Comparison of ENCODE assay signal across 8 cellular contexts in the genomic region with DNA sequence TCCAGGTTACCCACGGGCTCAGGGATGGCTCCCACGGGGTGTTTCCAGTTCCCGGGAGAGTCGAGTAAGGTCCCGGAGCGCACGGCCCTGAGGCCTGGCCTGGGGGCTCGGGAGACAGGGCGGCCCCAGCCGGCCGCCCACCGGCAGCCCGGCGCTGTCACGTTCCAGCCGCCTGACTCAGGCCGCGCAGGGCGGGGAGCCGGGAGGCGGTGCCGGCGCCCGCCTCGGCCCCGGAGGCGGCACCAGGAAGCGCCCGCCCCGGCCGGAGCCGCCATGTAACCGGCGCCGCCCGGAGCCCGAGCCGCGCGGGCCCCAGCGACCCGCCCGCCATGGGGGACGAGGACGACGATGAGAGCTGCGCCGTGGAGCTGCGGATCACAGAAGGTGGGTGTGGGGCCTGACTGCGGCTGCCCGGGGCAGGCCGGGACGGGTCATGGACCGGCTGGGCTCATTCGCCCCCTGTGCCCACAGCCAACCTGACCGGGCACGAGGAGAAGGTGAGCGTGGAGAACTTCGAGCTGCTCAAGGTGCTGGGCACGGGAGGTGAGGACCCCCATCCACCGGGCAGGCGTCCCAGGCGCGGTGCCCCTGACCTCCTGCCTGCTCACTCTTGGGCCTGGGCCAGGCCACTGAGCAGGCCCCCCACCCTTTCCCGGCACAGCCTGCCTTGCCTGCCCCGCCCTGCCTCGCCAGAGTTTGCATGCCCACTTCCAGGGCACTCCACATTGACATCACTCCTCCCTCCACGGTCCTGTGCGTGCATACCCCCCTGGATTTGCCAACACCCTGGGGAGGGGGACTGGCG. TPM values are rescaled to one million over a fixed set of nuclear protein-coding genes. Genes with fewer than 3 reads are reported as not detected.
DNase-seq lines count a peak whose midpoint lies in the region; ATAC-seq, FAIRE-seq and TF ChIP-seq lines count a peak whose summit lies in the region.

Gene RPS6KA4 (plus strand): TSS at position 256 of the 805 bp plus-strand sequence. CDS start 74 bp downstream, at position 330.

- intact Hi-C loops in endothelial cell of umbilical vein (cut with micrococcal nuclease), result loop anchor here (1.0 to 5.0 kb wide), 2 partner anchors 41 to 117 kb away; partner anchors contain the start of genes FKBP2 and PRDX5

- dilution Hi-C loops in endothelial cell of umbilical vein (cut with MboI; ENCODE audit: extremely low pct_ligation_motif_present, low sequenced_read_pairs), result no loop called here

- peaks cover 5 to 15% of the 10 kb centered on the region in 2 experiments for H3K36me3 ChIP-seq in endothelial cell of umbilical vein (ENCODE audit: control insufficient read depth in 2 of 2, extremely low read depth in 1 of 2, insufficient read depth in 2 of 2, low read length in 2 of 2)

- peak within 1 kb of the TSS; percentile 57 for H3K4me2 ChIP-seq in endothelial cell of umbilical vein (ENCODE audit: insufficient read depth, low read length)

- H3K9me1 ChIP-seq in endothelial cell of umbilical vein (replicated peaks; ENCODE audit: control insufficient read depth, extremely low read depth, insufficient read depth, low read length), result no peaks in the 10 kb centered on the region

- H3K27me3 Mint-ChIP-seq in activated CD8-positive, alpha-beta memory T cell treated with anti-CD3 and anti-CD28 coated beads, Interleukin-2, amount 10 ng/mL, durations not matched to agents 7 days and 5 days, result no peaks in the 10 kb centered on the region
- no peaks in the 10 kb centered on the region for H3K27me3 Mint-ChIP-seq in memory B cell
- no peaks in the 10 kb centered on the region for H3K27me3 Mint-ChIP-seq in stimulated activated memory B cell treated with anti-CD40 and anti-IgM and Interleukin-4, amounts not matched to agents 10 μg/mL and 1 μg/mL and 100 μg/mL, for 72 hours

- peak within 1 kb of the TSS; percentile 86 for H3K4me3 Mint-ChIP-seq in activated CD8-positive, alpha-beta memory T cell treated with anti-CD3 and anti-CD28 coated beads, Interleukin-2, amount 10 ng/mL, durations not matched to agents 7 days and 5 days
- H3K4me3 Mint-ChIP-seq in memory B cell, result peak within 1 kb of the TSS; percentile 94
- peak within 1 kb of the TSS; percentile 82 for H3K4me3 Mint-ChIP-seq in stimulated activated memory B cell treated with anti-CD40 and anti-IgM and Interleukin-4, amounts not matched to agents 10 μg/mL and 1 μg/mL and 100 μg/mL, for 72 hours

- H3K9ac ChIP-seq in endothelial cell of umbilical vein (replicated peaks; ENCODE audit: extremely low read depth, insufficient read depth, low read length), result peak within 1 kb of the TSS; percentile 44

- no peaks in the 10 kb centered on the region for H3K27me3 ChIP-seq in endothelial cell of umbilical vein (ENCODE audit: control insufficient read depth in 2 of 2, insufficient read depth in 2 of 2, low read length in 2 of 2)

- CTCF ChIA-PET in activated CD8-positive, alpha-beta memory T cell treated with anti-CD3 and anti-CD28 coated beads, Interleukin-2, amount 10 ng/mL, durations not matched to agents 7 days and 5 days (lab: Charles Lee), result interaction anchor here (0.6 to 3.1 kb wide), 12 partner anchors 16 to 384 kb away, joined by 3 to 26 read pairs (median 5); no protein-coding TSS in a partner anchor
- CTCF ChIA-PET in endothelial cell of umbilical vein (lab: Charles Lee), result interaction anchor here (1.2 to 4.5 kb wide), 4 partner anchors 15 to 58 kb away, joined by 3 to 107 read pairs (median 10); partner anchors contain the start of genes PRDX5 and TRMT112

- peak within 1 kb of the TSS; percentile 70 for H3K27ac ChIP-seq in endothelial cell of umbilical vein (ENCODE audit: insufficient read depth, low read depth, low read length)

- TSS peak; percentile 23 for BruUV-seq in endothelial cell of umbilical vein (replicated peaks; lab: Mats Ljungman, UMichigan)

- peak; percentile 60 for FAIRE-seq in endothelial cell of umbilical vein (lab: Jason Lieb, UNC)

- H3K27ac Mint-ChIP-seq in activated CD8-positive, alpha-beta memory T cell treated with anti-CD3 and anti-CD28 coated beads, Interleukin-2, amount 10 ng/mL, durations not matched to agents 7 days and 5 days, result peak within 1 kb of the TSS; percentile 81
- peak within 1 kb of the TSS; percentile 58 for H3K27ac Mint-ChIP-seq in memory B cell
- H3K27ac Mint-ChIP-seq in stimulated activated memory B cell treated with anti-CD40 and anti-IgM and Interleukin-4, amounts not matched to agents 10 μg/mL and 1 μg/mL and 100 μg/mL, for 72 hours, result peak within 1 kb of the TSS; percentile 77

- H3K79me2 ChIP-seq in endothelial cell of umbilical vein (ENCODE audit: control insufficient read depth, insufficient read depth, low read length), result peaks cover 10% of the 10 kb centered on the region

- no peak for TF ChIP-seq CTCF in endothelial cell of umbilical vein (IDR thresholded peaks at IDR 0.05; ENCODE audit: extremely low read depth in 1 of 2, insufficient read depth in 1 of 2, low read depth in 1 of 2, low read length in 2 of 2)

- peaks cover 22% of the 10 kb centered on the region for H3K4me1 ChIP-seq in endothelial cell of umbilical vein (ENCODE audit: control insufficient read depth, extremely low read depth, insufficient read depth, low read length)

- DNase-seq in Caki2 (ENCODE audit: low read depth), result peak; percentile 48
- DNase-seq in NCI-H1105 treated with DMSO at 0.1 percent for 48 hours (lab: John Stamatoyannopoulos, UW), result peak; percentile 25
- DNase-seq in activated CD8-positive, alpha-beta memory T cell treated with anti-CD3 and anti-CD28 coated beads, Interleukin-2, amount 10 ng/mL, durations not matched to agents 7 days and 5 days, result no peak
- peak; percentile 60 for DNase-seq in endothelial cell of umbilical vein (ENCODE audit: low read depth, low spot score)
- peak; percentile 38 to 54 for DNase-seq in memory B cell (ENCODE audit: low spot score in 2 of 2)
- DNase-seq in DMS153 (lab: John Stamatoyannopoulos, UW), result no peak

- peaks cover 20% of the 10 kb centered on the region for H3K36me3 Mint-ChIP-seq in activated CD8-positive, alpha-beta memory T cell treated with anti-CD3 and anti-CD28 coated beads, Interleukin-2, amount 10 ng/mL, durations not matched to agents 7 days and 5 days
- peaks cover 7% of the 10 kb centered on the region for H3K36me3 Mint-ChIP-seq in memory B cell
- H3K36me3 Mint-ChIP-seq in stimulated activated memory B cell treated with anti-CD40 and anti-IgM and Interleukin-4, amounts not matched to agents 10 μg/mL and 1 μg/mL and 100 μg/mL, for 72 hours, result peaks cover 33% of the 10 kb centered on the region

- H4K20me1 ChIP-seq in endothelial cell of umbilical vein (replicated peaks; ENCODE audit: control insufficient read depth, extremely low read depth, insufficient read depth, low read length), result no peaks in the 10 kb centered on the region

- H3K9me3 Mint-ChIP-seq in activated CD8-positive, alpha-beta memory T cell treated with anti-CD3 and anti-CD28 coated beads, Interleukin-2, amount 10 ng/mL, durations not matched to agents 7 days and 5 days (ENCODE audit: low read depth), result no peaks in the 10 kb centered on the region
- H3K9me3 Mint-ChIP-seq in memory B cell, result no peaks in the 10 kb centered on the region
- no peaks in the 10 kb centered on the region for H3K9me3 Mint-ChIP-seq in stimulated activated memory B cell treated with anti-CD40 and anti-IgM and Interleukin-4, amounts not matched to agents 10 μg/mL and 1 μg/mL and 100 μg/mL, for 72 hours

- H2AFZ ChIP-seq in endothelial cell of umbilical vein (ENCODE audit: low read depth, low read length), result peak within 1 kb of the TSS; percentile 69

- peak; percentile 92 for TF ChIP-seq POLR2A in endothelial cell of umbilical vein (IDR thresholded peaks at IDR 0.05; ENCODE audit: low read depth, low read length)

- H3K9me3 ChIP-seq in endothelial cell of umbilical vein (replicated peaks; ENCODE audit: control insufficient read depth, insufficient read depth, low read length), result no peaks in the 10 kb centered on the region

- H3K4me3 ChIP-seq in endothelial cell of umbilical vein (replicated peaks in 1 of 3; ENCODE audit: insufficient read depth in 1 of 3, low read depth in 1 of 3, low read length in 3 of 3), result peak within 1 kb of the TSS; percentile 11 to 91 (median 33)

- in situ Hi-C loops in Caki2 (cut with HindIII; ENCODE audit: low pct_unique_long_range_greater_than_20kb, low sequenced_read_pairs), result no loop called here

- H3K4me1 Mint-ChIP-seq in activated CD8-positive, alpha-beta memory T cell treated with anti-CD3 and anti-CD28 coated beads, Interleukin-2, amount 10 ng/mL, durations not matched to agents 7 days and 5 days, result peaks cover 41% of the 10 kb centered on the region
- H3K4me1 Mint-ChIP-seq in memory B cell, result peaks cover 26% of the 10 kb centered on the region
- H3K4me1 Mint-ChIP-seq in stimulated activated memory B cell treated with anti-CD40 and anti-IgM and Interleukin-4, amounts not matched to agents 10 μg/mL and 1 μg/mL and 100 μg/mL, for 72 hours, result peaks cover 65% of the 10 kb centered on the region

- POLR2A ChIA-PET in endothelial cell of umbilical vein (lab: Charles Lee), result no interaction called here

- ATAC-seq in GM21367 (IDR thresholded peaks at IDR 0.05; ENCODE audit: unreplicated experiment) (peak; percentile 43), memory B cell (ENCODE audit: low read depth) (peak; percentile 78)
- ATAC-seq in activated CD8-positive, alpha-beta memory T cell treated with anti-CD3 and anti-CD28 coated beads, Interleukin-2, amount 10 ng/mL, durations not matched to agents 7 days and 5 days, result peak; percentile 91
- peak; percentile 85 for ATAC-seq in stimulated activated memory B cell treated with anti-CD40 and anti-IgM and Interleukin-4, amounts not matched to agents 10 μg/mL and 1 μg/mL and 100 μg/mL, for 72 hours

TF ChIP-seq in endothelial cell of umbilical vein, 7 proteins besides CTCF, POLR2A, EP300 and RAD21 (continues in another document):
- TF ChIP-seq FOS (IDR thresholded peaks at IDR 0.05; ENCODE audit: borderline replicate concordance, insufficient read depth, low read length) (peak; percentile 36), POLR2AphosphoS5 (IDR thresholded peaks at IDR 0.05; ENCODE audit: insufficient read depth, low read depth, low read length) (peak; percentile 83)

RNA-seq across cellular contexts. Expression of gene RPS6KA4, which starts in this region (rescaled TPM):
- 39.0 and 59.4 TPM in 2 replicates for total RNA-seq in Caki2 (2014; rRNA removed; shearing (Covaris generic); ENCODE audit: low replicate concordance)
- total RNA-seq in activated CD8-positive, alpha-beta memory T cell treated with anti-CD3 and anti-CD28 coated beads, Interleukin-2, amount 10 ng/mL, durations not matched to agents 7 days and 5 days, result 10 to 100 TPM; 31.1 to 41.9 TPM
- total RNA-seq in endothelial cell of umbilical vein, result 41.8 and 44.1 TPM in 2 replicates
- 26.5 and 29.2 TPM in 2 replicates for polyA plus RNA-seq in endothelial cell of umbilical vein
- 25.3 and 28.6 TPM in 2 replicates for polyA plus RNA-seq in endothelial cell of umbilical vein (2011; cell fraction: cytosol; rRNA removed)
- 51.5 and 52.7 TPM in 2 replicates for polyA plus RNA-seq in endothelial cell of umbilical vein (2011; cell fraction: nucleus; rRNA removed)
- 36.1 and 42.9 TPM in 2 replicates for polyA plus RNA-seq in endothelial cell of umbilical vein (2012)
- 27.8 and 28.5 TPM in 2 replicates for polyA minus RNA-seq in endothelial cell of umbilical vein
- 44.0 TPM for polyA minus RNA-seq in endothelial cell of umbilical vein (2011; cell fraction: cytosol; rRNA and poly(A)+ RNA removed)
- polyA minus RNA-seq in endothelial cell of umbilical vein (2011; cell fraction: nucleus; rRNA and poly(A)+ RNA removed), result 16.1 and 23.9 TPM in 2 replicates

Comparison
In these comparisons a context has a peak if more than half of its experiments do, and no peak if none do; other contexts are left out.
1. DNase-seq: peak in Caki2 (single experiment), NCI-H1105 treated with DMSO at 0.1 percent for 48 hours (single experiment), endothelial cell of umbilical vein (single experiment) and memory B cell (2 of 2); none in activated CD8-positive, alpha-beta memory T cell treated with anti-CD3 and anti-CD28 coated beads, Interleukin-2, amount 10 ng/mL, durations not matched to agents 7 days and 5 days (single experiment) and DMS153 (single experiment).
2. Peak in every context shown above with its lines, with median percentiles within 50 percentile points of each other: ATAC-seq, H3K27ac Mint-ChIP-seq and H3K4me3 Mint-ChIP-seq.